In genomic region chr7:55951637-55952351, GRCh38 we compare ENCODE assay signal across 8 cellular contexts. TPM values are rescaled to one million over a fixed set of nuclear protein-coding genes. Genes with fewer than 3 reads are reported as not detected.
A peak's percentile ranks its signal among the peaks of the same experiment; 100 is the strongest.
DNase-seq lines count a peak whose midpoint lies in the region; ATAC-seq and TF ChIP-seq lines count a peak whose summit lies in the region.

Gene MRPS17, plus strand, starts transcription at chr7:55951877. Its CDS starts 1,319 bp downstream, at chr7:55953196.

- no peaks in the 10 kb centered on the region for H3K27me3 ChIP-seq in skeletal muscle tissue (ENCODE audit: control insufficient read depth in 3 of 3, insufficient read depth in 3 of 3, low read length in 3 of 3)

- no peak for TF ChIP-seq CTCF in VCaP (conservative IDR thresholded peaks at IDR 0.05)

- in situ Hi-C loops in ACHN (cut with HindIII; ENCODE audit: low pct_ligation_motif_present, low pct_unique_long_range_greater_than_20kb, low sequenced_read_pairs): no loop called here
- in situ Hi-C loops in T47D (cut with HindIII; ENCODE audit: low pct_unique_long_range_greater_than_20kb, low sequenced_read_pairs): no loop called here

- H3K9ac ChIP-seq in skeletal muscle tissue (ENCODE audit: low read depth in 1 of 3, low read length in 3 of 3): peak within 1 kb of the TSS; percentile 95 to 96 (median 96)

- peak; percentile 93 for DNase-seq in ACHN
- DNase-seq in NCI-H2171 treated with DMSO at 0.1 percent for 48 hours (lab: John Stamatoyannopoulos, UW): peak; percentile 91
- peak; percentile 97 to 100 for DNase-seq in T47D (ENCODE audit: low read depth in 1 of 2, low spot score in 1 of 2)

- H3K4me1 ChIP-seq in skeletal muscle tissue (ENCODE audit: control insufficient read depth in 3 of 3, insufficient read depth in 3 of 3, low read length in 3 of 3): peaks cover 4 to 9% (median 7%) of the 10 kb centered on the region in 3 donors

- ATAC-seq in GM18868 (IDR thresholded peaks at IDR 0.05; ENCODE audit: unreplicated experiment) (peak; percentile 100), HG03103 (IDR thresholded peaks at IDR 0.05; ENCODE audit: low read depth, unreplicated experiment) (peak; percentile 100)

- H3K36me3 ChIP-seq in skeletal muscle tissue (ENCODE audit: control insufficient read depth in 3 of 3, insufficient read depth in 3 of 3, low read length in 3 of 3): peaks cover 6 to 10% (median 7%) of the 10 kb centered on the region in 3 donors

- H3K4me3 ChIP-seq in iPS-18c (ENCODE audit: insufficient read depth, low read depth, low read length): peak within 1 kb of the TSS; percentile 90
- peak within 1 kb of the TSS; percentile 95 to 98 (median 97) for H3K4me3 ChIP-seq in skeletal muscle tissue (ENCODE audit: low read length in 3 of 3)

- H3K27ac ChIP-seq in VCaP (peak within 1 kb of the TSS; percentile 74), skeletal muscle tissue (ENCODE audit: low read depth, low read length) (peak within 1 kb of the TSS; percentile 89)

- H3K9me3 ChIP-seq in iPS-18c (ENCODE audit: control insufficient read depth, insufficient read depth, low read length): no peaks in the 10 kb centered on the region
- H3K9me3 ChIP-seq in skeletal muscle tissue (ENCODE audit: control insufficient read depth in 3 of 3, low read length in 3 of 3): no peaks in the 10 kb centered on the region

RNA-seq across cellular contexts. Expression of gene MRPS17, which starts in this region (rescaled TPM):
- 22.4 TPM for total RNA-seq in skeletal muscle tissue

Comparison
In these comparisons a context has a peak if more than half of its experiments do, and no peak if none do; other contexts are left out.
1. Peak in every context shown above with its lines: DNase-seq, ATAC-seq, H3K4me3 ChIP-seq and H3K27ac ChIP-seq.